Comparison of ENCODE assay signal across 6 cellular contexts in the genomic region with DNA sequence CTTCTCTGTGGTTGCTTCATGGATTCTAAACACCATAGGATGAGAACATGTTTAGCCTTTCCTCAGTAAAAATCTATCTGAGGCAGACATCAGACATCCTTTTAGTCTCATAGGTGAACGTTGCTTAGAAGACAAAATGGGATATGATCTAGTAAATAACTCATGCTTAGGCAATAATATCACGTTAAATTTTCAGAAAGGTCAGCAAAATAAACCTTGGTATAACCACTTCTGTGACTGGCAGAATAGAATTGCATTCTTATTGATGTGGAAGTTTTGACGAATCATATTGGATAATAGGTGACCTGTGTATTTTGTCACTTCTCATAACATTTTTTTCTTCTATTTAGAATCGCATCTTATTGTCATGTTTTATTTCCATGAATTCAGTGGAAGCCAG.
"Had no signal": no experiment of that assay in that cellular context is flagged by ENCODE, and none has a peak within 500 bp of the region (broad histone marks: within the 10 kb centered on the region; RNA-seq: fewer than 3 reads in every experiment).

No MANE protein-coding gene starts in this region.

- H3K27ac Mint-ChIP-seq: H9 had no signal

- H3K4me1 Mint-ChIP-seq: H9 had no signal

- H3K4me3 Mint-ChIP-seq: H9 had no signal

- DNase-seq: GOT3, H9, HCEC 1CT, Karpas-422, KBM-7 had no signal

- H3K4me2 ChIP-seq: KMS-11 had no signal

- H3K27ac ChIP-seq: KMS-11 had no signal

- H3K9ac ChIP-seq: KMS-11 had no signal
